In genomic region chr17:17714879-17715278, GRCh38 we compare ENCODE assay signal across 17 cellular contexts. TPM values are rescaled to one million over a fixed set of nuclear protein-coding genes. Genes with fewer than 3 reads are reported as not detected.
DNase-seq lines count a peak whose midpoint lies in the region; ATAC-seq and TF ChIP-seq lines count a peak whose summit lies in the region.
"Had no signal": no experiment of that assay in that cellular context is flagged by ENCODE, and none has a peak within 500 bp of the region (broad histone marks: within the 10 kb centered on the region; RNA-seq: fewer than 3 reads in every experiment).

No MANE protein-coding gene starts in this region.

- intact Hi-C loops in esophagus squamous epithelium (cut with DNase I) = no loop called here

- no peak for DNase-seq in HL-60 (ENCODE audit: low read depth in 1 of 2, low spot score in 1 of 2)
- no peak for DNase-seq in esophagus squamous epithelium (lab: John Stamatoyannopoulos, UW)
- no peak for DNase-seq in DMS153 (lab: John Stamatoyannopoulos, UW)
- DNase-seq: activated CD4-positive, alpha-beta T cell treated with anti-CD3 and anti-CD28 coated beads for 36 hours; adrenal gland; CD8-positive, alpha-beta memory T cell; cerebellar nuclear complex; DND-41; effector memory CD8-positive, alpha-beta T cell; NCI-H187; NCI-H226; stimulated activated CD4-positive, alpha-beta T cell treated with anti-CD3 and anti-CD28 coated beads, Interleukin-4, amount 100 ng/mL, for 24 hours had no signal

- H3K36me3 ChIP-seq in esophagus squamous epithelium (no peaks in the 10 kb centered on the region), rectal smooth muscle tissue (ENCODE audit: control insufficient read depth, insufficient read depth, low read length) (no peaks in the 10 kb centered on the region)
- H3K36me3 ChIP-seq: adrenal gland had no signal

- no peaks in the 10 kb centered on the region for H3K27me3 ChIP-seq in HL-60 (ENCODE audit: insufficient read depth, poor library complexity, severe bottlenecking)
- no peaks in the 10 kb centered on the region for H3K27me3 ChIP-seq in esophagus squamous epithelium
- H3K27me3 ChIP-seq in rectal smooth muscle tissue (ENCODE audit: control insufficient read depth, insufficient read depth, low read length) = no peaks in the 10 kb centered on the region
- H3K27me3 ChIP-seq: adrenal gland had no signal

- H3K4me1 ChIP-seq in esophagus squamous epithelium (peaks cover 39 to 88% (median 53%) of the 10 kb centered on the region in 3 donors), rectal smooth muscle tissue (ENCODE audit: control insufficient read depth, insufficient read depth, low read length) (peaks cover 32% of the 10 kb centered on the region)

- no peak overlapping the region for H3K9ac ChIP-seq in rectal smooth muscle tissue (ENCODE audit: low read length)

- H3K4me3 ChIP-seq in HL-60 (replicated peaks; ENCODE audit: insufficient read depth, low read length) = no peak overlapping the region
- no peak overlapping the region for H3K4me3 ChIP-seq in esophagus squamous epithelium
- no peak overlapping the region for H3K4me3 ChIP-seq in rectal smooth muscle tissue (ENCODE audit: low read length)
- H3K4me3 ChIP-seq: adrenal gland had no signal

- peak overlapping the region; percentile 5; the same call in 1 of the 2 replicates for H3K27ac ChIP-seq in 22Rv1
- H3K27ac ChIP-seq in HL-60 (replicated peaks) = peak overlapping the region; percentile 82
- H3K27ac ChIP-seq in esophagus squamous epithelium = peak overlapping the region; percentile 66 to 79 (median 69)
- peak overlapping the region; percentile 90 for H3K27ac ChIP-seq in rectal smooth muscle tissue (ENCODE audit: low read depth, low read length)

- ATAC-seq in HG03565 (IDR thresholded peaks at IDR 0.05; ENCODE audit: unreplicated experiment) = no peak
- ATAC-seq in HG03159 (IDR thresholded peaks at IDR 0.05; ENCODE audit: unreplicated experiment) = no peak
- ATAC-seq in HG02870 (IDR thresholded peaks at IDR 0.05; ENCODE audit: unreplicated experiment) = no peak
- ATAC-seq: activated CD4-positive, alpha-beta T cell treated with anti-CD3 and anti-CD28 coated beads for 36 hours; effector memory CD8-positive, alpha-beta T cell had no signal

- no peak for TF ChIP-seq CTCF in 22Rv1 (IDR thresholded peaks at IDR 0.05)
- TF ChIP-seq CTCF in HL-60 (IDR thresholded peaks at IDR 0.05; ENCODE audit: insufficient read depth, low read length) = no peak
- TF ChIP-seq CTCF in esophagus squamous epithelium (IDR thresholded peaks at IDR 0.05) = no peak

- no peak for TF ChIP-seq POLR2A in esophagus squamous epithelium (IDR thresholded peaks at IDR 0.05)

- 40 to 100% methylated on average over 1 of the region's 3 CpGs for WGBS in esophagus squamous epithelium, 2 donors

- no peaks in the 10 kb centered on the region for H3K9me3 ChIP-seq in esophagus squamous epithelium
- H3K9me3 ChIP-seq: adrenal gland had no signal

RNA-seq across cellular contexts. Expression of gene RAI1, which starts 33.6 kb away (rescaled TPM):
- total RNA-seq in esophagus squamous epithelium = 10 to 100 TPM; 17.0 to 36.3 (median 22.3) TPM

Comparison
In these comparisons a context has a peak if more than half of its experiments do, and no peak if none do; other contexts are left out.
1. H3K27ac ChIP-seq: peak in every context shown above with its lines; median percentile 90 in rectal smooth muscle tissue; 82 in HL-60; 69 in esophagus squamous epithelium; 5 in 22Rv1.